Comparison of ENCODE assay signal across 1 cellular context in genomic region chr19:1270854-1271527, GRCh38.
TF ChIP-seq lines count a peak whose summit lies in the region.

No MANE protein-coding gene starts in this region.

TF ChIP-seq in IMR-90, 13 proteins besides CTCF, POLR2A, EP300 and RAD21 (continued from another document):
- TF ChIP-seq CEBPB (IDR thresholded peaks at IDR 0.05; ENCODE audit: low read depth, low read length) (no peak), ELK1 (IDR thresholded peaks at IDR 0.05; ENCODE audit: borderline replicate concordance, low read depth, low read length) (no peak), MAFK (IDR thresholded peaks at IDR 0.05; ENCODE audit: low read depth, low read length) (no peak)
